ENCODE assay signal across 1 cellular context in the genomic region with DNA sequence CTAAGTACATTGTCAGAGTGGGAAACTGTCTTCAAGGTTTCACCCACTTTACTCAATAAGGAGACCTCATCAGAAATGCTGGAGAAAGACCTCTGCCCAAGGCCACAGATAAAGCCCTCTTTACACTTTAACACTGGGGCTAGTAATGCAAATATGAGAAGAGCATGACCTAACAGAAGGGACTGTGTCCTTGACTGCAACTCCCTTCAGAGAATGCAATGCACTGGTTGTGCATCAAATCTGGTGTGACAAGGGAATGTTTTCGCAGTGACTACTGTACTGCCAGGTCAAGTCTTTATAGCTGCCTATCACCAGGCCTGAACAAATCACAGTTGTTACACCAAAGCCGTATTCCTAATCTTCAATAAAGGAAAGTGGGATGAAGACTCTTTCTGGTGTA.
TF ChIP-seq lines count a peak whose summit lies in the region.

No MANE protein-coding gene starts in this region.

TF ChIP-seq in HepG2, 621 proteins besides CTCF, POLR2A, EP300 and RAD21:
- TF ChIP-seq PHF8 (CRISPR knock-in tag; IDR thresholded peaks at IDR 0.05) = no peak
- TF ChIP-seq SSRP1 (CRISPR knock-in tag; IDR thresholded peaks at IDR 0.05) = no peak
- TF ChIP-seq ZKSCAN5 (CRISPR knock-in tag; IDR thresholded peaks at IDR 0.05) = no peak
- TF ChIP-seq CENPX (CRISPR knock-in tag; IDR thresholded peaks at IDR 0.05) = no peak
- no peak for TF ChIP-seq KDM3A (CRISPR knock-in tag; IDR thresholded peaks at IDR 0.05; ENCODE audit: low read depth)
- TF ChIP-seq GABPA (IDR thresholded peaks at IDR 0.05; ENCODE audit: low read depth, low read length) = no peak
- no peak for TF ChIP-seq GABPA (CRISPR knock-in tag; IDR thresholded peaks at IDR 0.05; ENCODE audit: low read depth)
- TF ChIP-seq ZNF263 (CRISPR knock-in tag; IDR thresholded peaks at IDR 0.05) = no peak
- TF ChIP-seq FOSL1 (CRISPR knock-in tag; IDR thresholded peaks at IDR 0.05; ENCODE audit: borderline replicate concordance) = no peak
- TF ChIP-seq, protein P1, sequence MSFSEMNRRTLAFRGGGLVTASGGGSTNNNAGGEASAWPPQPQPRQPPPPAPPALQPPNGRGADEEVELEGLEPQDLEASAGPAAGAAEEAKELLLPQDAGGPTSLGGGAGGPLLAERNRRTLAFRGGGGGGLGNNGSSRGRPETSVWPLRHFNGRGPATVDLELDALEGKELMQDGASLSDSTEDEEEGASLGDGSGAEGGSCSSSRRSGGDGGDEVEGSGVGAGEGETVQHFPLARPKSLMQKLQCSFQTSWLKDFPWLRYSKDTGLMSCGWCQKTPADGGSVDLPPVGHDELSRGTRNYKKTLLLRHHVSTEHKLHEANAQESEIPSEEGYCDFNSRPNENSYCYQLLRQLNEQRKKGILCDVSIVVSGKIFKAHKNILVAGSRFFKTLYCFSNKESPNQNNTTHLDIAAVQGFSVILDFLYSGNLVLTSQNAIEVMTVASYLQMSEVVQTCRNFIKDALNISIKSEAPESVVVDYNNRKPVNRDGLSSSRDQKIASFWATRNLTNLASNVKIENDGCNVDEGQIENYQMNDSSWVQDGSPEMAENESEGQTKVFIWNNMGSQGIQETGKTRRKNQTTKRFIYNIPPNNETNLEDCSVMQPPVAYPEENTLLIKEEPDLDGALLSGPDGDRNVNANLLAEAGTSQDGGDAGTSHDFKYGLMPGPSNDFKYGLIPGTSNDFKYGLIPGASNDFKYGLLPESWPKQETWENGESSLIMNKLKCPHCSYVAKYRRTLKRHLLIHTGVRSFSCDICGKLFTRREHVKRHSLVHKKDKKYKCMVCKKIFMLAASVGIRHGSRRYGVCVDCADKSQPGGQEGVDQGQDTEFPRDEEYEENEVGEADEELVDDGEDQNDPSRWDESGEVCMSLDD (CRISPR knock-in tag; IDR thresholded peaks at IDR 0.05; ENCODE audit: borderline replicate concordance) = no peak
- TF ChIP-seq ZNF484 (CRISPR knock-in tag; IDR thresholded peaks at IDR 0.05; ENCODE audit: borderline replicate concordance, low read depth) = no peak
- no peak for TF ChIP-seq ZNF180 (CRISPR knock-in tag; IDR thresholded peaks at IDR 0.05; ENCODE audit: borderline replicate concordance, low read depth)
